Comparison of ENCODE assay signal across 1 cellular context in the genomic region with DNA sequence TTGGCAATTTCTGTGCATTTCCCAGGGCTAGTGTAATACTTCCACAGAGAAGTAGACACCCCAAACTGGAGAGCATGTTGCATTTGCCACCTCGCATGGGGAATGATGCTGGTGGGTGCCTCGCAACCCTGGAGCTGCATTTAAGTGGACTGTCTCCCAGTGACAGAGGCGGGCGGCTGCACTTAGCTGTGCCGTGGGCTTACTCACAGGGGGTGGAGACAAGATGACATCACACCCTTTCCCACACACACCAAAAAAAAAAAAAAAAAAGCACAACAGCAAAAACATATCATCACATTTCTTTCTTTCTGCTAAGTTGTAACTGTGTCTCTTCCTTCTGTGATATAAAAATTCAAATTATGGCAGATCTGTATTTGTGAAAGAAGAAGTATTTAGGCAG.
TF ChIP-seq lines count a peak whose summit lies in the region.

A gene with protein sequence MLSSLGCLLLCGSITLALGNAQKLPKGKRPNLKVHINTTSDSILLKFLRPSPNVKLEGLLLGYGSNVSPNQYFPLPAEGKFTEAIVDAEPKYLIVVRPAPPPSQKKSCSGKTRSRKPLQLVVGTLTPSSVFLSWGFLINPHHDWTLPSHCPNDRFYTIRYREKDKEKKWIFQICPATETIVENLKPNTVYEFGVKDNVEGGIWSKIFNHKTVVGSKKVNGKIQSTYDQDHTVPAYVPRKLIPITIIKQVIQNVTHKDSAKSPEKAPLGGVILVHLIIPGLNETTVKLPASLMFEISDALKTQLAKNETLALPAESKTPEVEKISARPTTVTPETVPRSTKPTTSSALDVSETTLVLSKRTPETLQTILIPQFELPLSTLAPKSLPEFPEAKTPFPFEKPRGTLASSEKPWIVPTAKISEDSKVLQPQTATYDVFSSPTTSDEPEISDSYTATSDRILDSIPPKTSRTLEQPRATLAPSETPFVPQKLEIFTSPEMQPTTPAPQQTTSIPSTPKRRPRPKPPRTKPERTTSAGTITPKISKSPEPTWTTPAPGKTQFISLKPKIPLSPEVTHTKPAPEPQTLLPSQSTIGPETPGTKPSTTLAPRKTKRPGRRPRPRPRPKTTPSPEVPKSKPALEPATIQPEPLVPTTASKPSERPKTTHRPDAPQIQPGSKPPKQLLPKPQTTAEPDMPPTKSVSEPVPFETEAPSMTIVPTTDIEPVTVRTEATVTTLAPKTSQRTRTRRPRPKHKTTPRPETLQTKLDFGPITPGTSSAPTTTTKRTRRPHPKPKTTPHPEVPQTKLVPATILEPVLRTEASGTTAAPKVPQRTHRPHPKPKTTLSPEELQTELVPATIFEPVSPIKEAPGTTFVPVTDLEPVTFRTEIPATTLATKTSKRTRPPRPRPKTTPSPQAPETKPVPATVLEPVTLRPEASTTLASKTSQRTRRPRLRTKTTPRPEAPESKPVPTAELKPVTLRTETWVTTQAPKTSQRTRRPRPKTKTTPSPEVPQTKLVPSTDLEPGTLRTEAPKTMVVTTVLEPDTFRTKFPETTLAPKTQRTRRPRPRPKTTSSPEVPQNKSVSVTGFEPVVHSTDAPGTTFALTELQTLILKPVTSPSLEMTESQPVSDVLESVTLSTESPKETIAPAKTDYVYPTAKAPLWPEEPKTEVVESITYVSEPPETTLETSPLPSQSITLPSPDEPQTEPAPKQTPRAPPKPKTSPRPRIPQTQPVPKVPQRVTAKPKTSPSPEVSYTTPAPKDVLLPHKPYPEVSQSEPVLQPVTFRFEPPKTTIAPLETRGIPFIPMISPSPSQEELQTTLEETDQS (N-terminal part only) (minus strand): TSS at position 113 of the 400 bp plus-strand sequence. CDS start 37 bp downstream, at position 76.

TF ChIP-seq in H1, 55 proteins besides CTCF, POLR2A, EP300 and RAD21 (continued from another document):
- TF ChIP-seq, protein P1, sequence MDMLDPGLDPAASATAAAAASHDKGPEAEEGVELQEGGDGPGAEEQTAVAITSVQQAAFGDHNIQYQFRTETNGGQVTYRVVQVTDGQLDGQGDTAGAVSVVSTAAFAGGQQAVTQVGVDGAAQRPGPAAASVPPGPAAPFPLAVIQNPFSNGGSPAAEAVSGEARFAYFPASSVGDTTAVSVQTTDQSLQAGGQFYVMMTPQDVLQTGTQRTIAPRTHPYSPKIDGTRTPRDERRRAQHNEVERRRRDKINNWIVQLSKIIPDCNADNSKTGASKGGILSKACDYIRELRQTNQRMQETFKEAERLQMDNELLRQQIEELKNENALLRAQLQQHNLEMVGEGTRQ (IDR thresholded peaks at IDR 0.05; ENCODE audit: low read length), result no peak
- TF ChIP-seq TBP (IDR thresholded peaks at IDR 0.05; ENCODE audit: low read depth, low read length) (no peak), CBX8 (IDR thresholded peaks at IDR 0.05; ENCODE audit: borderline replicate concordance, low read depth, low read length) (no peak), SP2 (IDR thresholded peaks at IDR 0.05; ENCODE audit: low read length) (no peak), RBBP5 (IDR thresholded peaks at IDR 0.05; ENCODE audit: borderline replicate concordance, low read depth, low read length) (no peak), BRCA1 (IDR thresholded peaks at IDR 0.05; ENCODE audit: low read depth, low read length) (no peak), CEBPB (IDR thresholded peaks at IDR 0.05; ENCODE audit: low read depth, low read length) (no peak), CBX5 (IDR thresholded peaks at IDR 0.05; ENCODE audit: low read depth, low read length) (no peak), POU5F1 (IDR thresholded peaks at IDR 0.05; ENCODE audit: low read depth, low read length) (no peak), BCL11A (IDR thresholded peaks at IDR 0.05; ENCODE audit: low read depth in 2 of 2, low read length in 2 of 2) (no peak), RXRA (IDR thresholded peaks at IDR 0.05; ENCODE audit: insufficient read depth, low read depth, low read length) (no peak), RFX5 (IDR thresholded peaks at IDR 0.05; ENCODE audit: borderline replicate concordance, low read depth, low read length) (no peak), NRF1 (IDR thresholded peaks at IDR 0.05; ENCODE audit: low read depth, low read length) (no peak), SIX5 (IDR thresholded peaks at IDR 0.05; ENCODE audit: low read depth, low read length) (no peak)
